9 cellular contexts compared by ENCODE assay signal in genomic region chr16:22413819-22414218, GRCh38.
"Had no signal": no experiment of that assay in that cellular context is flagged by ENCODE, and none has a peak within 500 bp of the region (broad histone marks: within the 10 kb centered on the region; RNA-seq: fewer than 3 reads in every experiment).

No MANE protein-coding gene starts in this region.

- H3K27ac ChIP-seq: GM23248 had no signal

- H3K36me3 ChIP-seq: HAP-1 had no signal

- H2AFZ ChIP-seq: GM23248, GM23338 had no signal

- DNase-seq: GM23248, GOT3, H7, H9, HCEC 1CT, HFFc6 had no signal

- H3K4me3 ChIP-seq: GM23248, GM23338, HAP-1 had no signal

- H3K9me3 ChIP-seq: HAP-1 had no signal

- H3K4me2 ChIP-seq: GM23338 had no signal

- H3K27ac Mint-ChIP-seq: GM23338, H9, HFFc6 had no signal

- ATAC-seq: GM23338, HCT116 had no signal

- H3K4me1 Mint-ChIP-seq: GM23338, H9 had no signal

- H3K4me3 Mint-ChIP-seq: GM23338, H9, HFFc6 had no signal

- H3K4me1 ChIP-seq: HAP-1 had no signal

- H3K9me3 Mint-ChIP-seq: GM23338, H9, HFFc6 had no signal

- H3K9ac ChIP-seq: GM23248 had no signal
